ENCODE assay signal across 11 cellular contexts in the genomic region with DNA sequence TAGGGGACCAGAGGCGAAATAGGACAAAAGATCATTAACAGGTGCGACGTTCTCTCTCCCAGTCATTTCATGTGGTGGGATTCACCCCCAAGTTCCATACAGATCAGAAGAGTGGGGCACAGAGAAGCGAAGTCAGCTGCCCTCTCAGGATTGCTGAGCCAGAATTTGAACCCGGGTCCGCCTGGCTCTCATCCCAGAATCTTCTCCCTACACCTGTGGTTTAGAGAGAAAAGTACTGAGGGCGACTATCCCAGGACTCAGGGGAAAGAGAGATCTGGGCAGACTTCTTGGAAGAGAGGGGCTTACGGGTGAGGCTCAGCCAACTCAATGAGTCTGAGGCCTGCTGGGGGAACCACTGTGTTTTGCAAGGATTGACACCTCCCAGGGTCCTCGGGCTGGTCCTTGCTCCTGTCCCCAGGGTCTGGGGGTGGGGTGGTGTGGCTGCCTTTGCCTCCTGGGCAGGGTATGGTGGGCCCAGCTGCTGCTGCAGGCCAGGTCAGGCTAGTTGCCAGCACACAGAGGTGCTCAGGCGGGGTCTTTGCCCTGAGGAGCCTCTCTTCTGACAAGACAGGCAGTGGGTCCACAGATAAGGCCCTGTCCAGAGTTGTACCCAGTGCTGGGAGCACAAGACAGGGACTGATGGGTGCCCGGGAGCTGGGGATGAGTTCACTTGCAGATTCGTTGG. TPM values are rescaled to one million over a fixed set of nuclear protein-coding genes. Genes with fewer than 3 reads are reported as not detected.
DNase-seq lines count a peak whose midpoint lies in the region; ATAC-seq, FAIRE-seq and TF ChIP-seq lines count a peak whose summit lies in the region.
"Had no signal": no experiment of that assay in that cellular context is flagged by ENCODE, and none has a peak within 500 bp of the region (broad histone marks: within the 10 kb centered on the region; RNA-seq: fewer than 3 reads in every experiment).

No MANE protein-coding gene starts in this region.

- 74 to 82% (median 78%) methylated on average over 11 to 12 of the region's 12 CpGs for WGBS in adrenal gland, 4 donors
- 19% methylated on average over 7 of the region's 12 CpGs for WGBS in HepG2 (ENCODE audit: low lambda C conversion rate)
- 72% methylated on average over 11 of the region's 12 CpGs for WGBS in suprapubic skin

- DNase-seq in activated T-cell treated with anti-CD3 and anti-CD28 coated beads, Interleukin-2, amount 50 U/mL, for 4 hours = no peak
- DNase-seq in activated T-cell treated with anti-CD3 and anti-CD28 coated beads for 4 hours = no peak
- DNase-seq in adrenal gland = peak in 5 of 7 donors; percentile 9 to 52 (median 25)
- DNase-seq in HepG2 (ENCODE audit: low spot score) = no peak
- DNase-seq in suprapubic skin (ENCODE audit: low spot score in 2 of 2) = peak; percentile 60 to 80
- no peak for DNase-seq in Ammon's horn (ENCODE audit: low spot score)
- no peak for DNase-seq in ACHN

- peak overlapping the region; percentile 73 for H3K4me3 Mint-ChIP-seq in activated T-cell treated with anti-CD3 and anti-CD28 coated beads, Interleukin-2, amount 50 U/mL, for 4 hours

- intact Hi-C loops in adrenal gland (cut with DNase I) (no loop called here), HepG2 (cut with micrococcal nuclease; ENCODE audit: unreplicated experiment) (no loop called here)

- H3K4me3 ChIP-seq in adrenal gland (peak overlapping the region in 1 of 4 donors; percentile 62), HepG2 (replicated peaks in 1 of 3; ENCODE audit: insufficient read depth in 1 of 3, low read depth in 2 of 3, low read length in 3 of 3) (peak overlapping the region in 2 of 3 experiments; percentile 53 to 74; a peak in 2 of 6 replicates), suprapubic skin (peak overlapping the region; percentile 80)

- ATAC-seq in activated T-cell treated with anti-CD3 and anti-CD28 coated beads, Interleukin-2, amount 50 U/mL, for 4 hours = no peak
- ATAC-seq in HepG2 (no peak), GM21529 (IDR thresholded peaks at IDR 0.05; ENCODE audit: unreplicated experiment) (no peak)

- H3K36me3 ChIP-seq in adrenal gland (replicated peaks in 1 of 2) (no peaks in the 10 kb centered on the region), HepG2 (replicated peaks in 1 of 2; ENCODE audit: control insufficient read depth in 1 of 2, insufficient read depth in 2 of 2, low read length in 2 of 2) (no peaks in the 10 kb centered on the region), suprapubic skin (no peaks in the 10 kb centered on the region)

- POLR2A ChIA-PET in HepG2 (lab: Yijun Ruan, JAX) = no interaction called here

- FAIRE-seq in HepG2 (lab: Jason Lieb, UNC) = no peak
- FAIRE-seq: D721Med, TTC549 had no signal

- H4K20me1 ChIP-seq in HepG2 (ENCODE audit: insufficient read depth, low read length) = 0 out of 2 replicates have a peak, but pooled peaks cover 4% of the 10 kb centered on the region

- peak overlapping the region; percentile 75 for H3K4me2 ChIP-seq in HepG2 (ENCODE audit: low read depth, low read length)

- H2AFZ ChIP-seq in HepG2 (ENCODE audit: low read length) = no peak overlapping the region

- no peak for TF ChIP-seq POLR2A in adrenal gland (IDR thresholded peaks at IDR 0.05)
- no peak for TF ChIP-seq POLR2A in HepG2 (IDR thresholded peaks at IDR 0.05; ENCODE audit: insufficient read depth in 1 of 2, low read depth in 2 of 2, low read length in 2 of 2)
- no peak for TF ChIP-seq POLR2A in suprapubic skin (IDR thresholded peaks at IDR 0.05)

- CTCF ChIA-PET in HepG2 (lab: Yijun Ruan, JAX; ENCODE audit: low intra/inter-chr PET ratio, low total read pairs) = no interaction called here

- H3K4me1 ChIP-seq in adrenal gland (replicated peaks in 1 of 2) (peaks cover 11 to 29% of the 10 kb centered on the region in 2 donors), HepG2 (ENCODE audit: insufficient read depth, low read length) (peaks cover 44% of the 10 kb centered on the region), suprapubic skin (peaks cover 33% of the 10 kb centered on the region)

- TF ChIP-seq CTCF in adrenal gland (IDR thresholded peaks at IDR 0.05) = no peak
- TF ChIP-seq CTCF in HepG2 (CRISPR knock-in tag; IDR thresholded peaks at IDR 0.05) = no peak
- no peak for TF ChIP-seq CTCF in suprapubic skin (IDR thresholded peaks at IDR 0.05)

- no peak for TF ChIP-seq RAD21 in HepG2 (CRISPR knock-in tag; IDR thresholded peaks at IDR 0.05)

- H3K9me3 ChIP-seq in adrenal gland (replicated peaks in 1 of 3) (no peaks in the 10 kb centered on the region), HepG2 (ENCODE audit: low read length) (no peaks in the 10 kb centered on the region), suprapubic skin (no peaks in the 10 kb centered on the region)

- H3K4me1 Mint-ChIP-seq in activated T-cell treated with anti-CD3 and anti-CD28 coated beads, Interleukin-2, amount 50 U/mL, for 4 hours (ENCODE audit: low read depth) = peaks cover 16% of the 10 kb centered on the region

- H3K79me2 ChIP-seq in HepG2 (ENCODE audit: insufficient read depth, low read length) = no peaks in the 10 kb centered on the region

- BruUV-seq in HepG2 (replicated peaks; lab: Mats Ljungman, UMichigan) = no TSS peak

- no peak for TF ChIP-seq EP300 in HepG2 (IDR thresholded peaks at IDR 0.05; ENCODE audit: low read depth in 2 of 2, low read length in 2 of 2)
- TF ChIP-seq EP300 in HepG2 (CRISPR knock-in tag; IDR thresholded peaks at IDR 0.05; ENCODE audit: borderline replicate concordance) = no peak
- no peak for TF ChIP-seq EP300 in suprapubic skin (IDR thresholded peaks at IDR 0.05)

- no peaks in the 10 kb centered on the region for H3K36me3 Mint-ChIP-seq in activated T-cell treated with anti-CD3 and anti-CD28 coated beads, Interleukin-2, amount 50 U/mL, for 4 hours (ENCODE audit: insufficient read depth)

- H3K27me3 Mint-ChIP-seq in activated T-cell treated with anti-CD3 and anti-CD28 coated beads, Interleukin-2, amount 50 U/mL, for 4 hours (ENCODE audit: low read depth) = no peaks in the 10 kb centered on the region

- no peaks in the 10 kb centered on the region for H3K27me3 ChIP-seq in adrenal gland
- H3K27me3 ChIP-seq in HepG2 (ENCODE audit: control insufficient read depth in 1 of 2, insufficient read depth in 2 of 2, low read length in 2 of 2) = peaks cover 19 to 73% of the 10 kb centered on the region in 2 experiments
- H3K27me3 ChIP-seq in suprapubic skin = no peaks in the 10 kb centered on the region

- peak overlapping the region in 1 of 5 donors; percentile 5 for H3K27ac ChIP-seq in adrenal gland
- H3K27ac ChIP-seq in HepG2 (ENCODE audit: extremely low read length, insufficient read depth, low read length) = no peak overlapping the region
- H3K27ac ChIP-seq in suprapubic skin = no peak overlapping the region

- no peaks in the 10 kb centered on the region for H3K9me3 Mint-ChIP-seq in activated T-cell treated with anti-CD3 and anti-CD28 coated beads, Interleukin-2, amount 50 U/mL, for 4 hours

- in situ Hi-C loops in HepG2 (cut with HindIII; ENCODE audit: extremely low pct_ligation_motif_present, low pct_unique_long_range_greater_than_20kb) = no loop called here
- in situ Hi-C loops in ACHN (cut with HindIII; ENCODE audit: low pct_ligation_motif_present, low pct_unique_long_range_greater_than_20kb, low sequenced_read_pairs) = no loop called here

- H3K9ac ChIP-seq in HepG2 (ENCODE audit: insufficient read depth, low read depth, low read length) = no peak overlapping the region

RNA-seq across cellular contexts. Expression of a gene that starts 1.1 kb away (rescaled TPM):
- under 1 TPM; 0.29 to 0.68 (median 0.53) TPM for total RNA-seq in activated T-cell treated with anti-CD3 and anti-CD28 coated beads, Interleukin-2, amount 50 U/mL, for 4 hours
- total RNA-seq in adrenal gland = 10 to 100 TPM in 7 of 8 donors, 1 to 10 TPM in 1; 8.5 to 29.6 (median 21.3) TPM
- 10 to 100 TPM in 2 of 3 donors, 1 to 10 TPM in 1; 7.7 to 27.8 (median 12.3) TPM for polyA plus RNA-seq in adrenal gland
- 0.22 and 0.27 TPM in 2 replicates for total RNA-seq in HepG2 (2016; rRNA removed; fragmentation: Illumina TruSeq; extraction: Trizol)
- total RNA-seq in HepG2 (2016; cell fraction: cytosol; rRNA removed; fragmentation: Illumina TruSeq; extraction: Trizol; ENCODE audit: low read depth) = 0.09 TPM in 1 of 2 replicates, not detected in the other
- total RNA-seq in HepG2 (2016; cell fraction: insoluble cytoplasmic fraction; rRNA removed; fragmentation: Illumina TruSeq; extraction: Trizol) = 0.27 and 0.28 TPM in 2 replicates
- 0.28 and 0.34 TPM in 2 replicates for total RNA-seq in HepG2 (2016; cell fraction: membrane; rRNA removed; fragmentation: Illumina TruSeq; extraction: Trizol)
- 0.66 and 0.75 TPM in 2 replicates for total RNA-seq in HepG2 (2016; cell fraction: nucleus; rRNA removed; fragmentation: Illumina TruSeq; extraction: Trizol)
- 1.2 and 2.1 TPM in 2 replicates for polyA plus RNA-seq in HepG2 (2011; rRNA removed)
- 0.95 and 1.0 TPM in 2 replicates for polyA plus RNA-seq in HepG2 (2011; cell fraction: cytosol; rRNA removed)
- polyA plus RNA-seq in HepG2 (2011; cell fraction: nucleus; rRNA removed) = 3.7 and 6.7 TPM in 2 replicates
- 0.94 and 2.0 TPM in 2 replicates for polyA plus RNA-seq in HepG2 (2012)
- 0.19 and 0.23 TPM in 2 replicates for polyA plus RNA-seq in HepG2 (2016; cell fraction: cytosol; fragmentation: Illumina TruSeq; extraction: Trizol; ENCODE audit: low read depth)
- polyA plus RNA-seq in HepG2 (2016; cell fraction: insoluble cytoplasmic fraction; fragmentation: Illumina TruSeq; extraction: Trizol; ENCODE audit: low read depth) = 0.93 and 1.1 TPM in 2 replicates
- 0.37 and 0.48 TPM in 2 replicates for polyA plus RNA-seq in HepG2 (2016; cell fraction: membrane; fragmentation: Illumina TruSeq; extraction: Trizol; ENCODE audit: low read depth)
- 0.68 and 0.85 TPM in 2 replicates for polyA plus RNA-seq in HepG2 (2016; cell fraction: nucleus; fragmentation: Illumina TruSeq; extraction: Trizol; ENCODE audit: insufficient read depth, low read depth)
- polyA minus RNA-seq in HepG2 (2011; rRNA and poly(A)+ RNA removed; ENCODE audit: low replicate concordance) = 0.49 and 2.0 TPM in 2 replicates
- polyA minus RNA-seq in HepG2 (2011; cell fraction: cytosol; rRNA and poly(A)+ RNA removed) = 0.88 and 0.99 TPM in 2 replicates
- polyA minus RNA-seq in HepG2 (2011; cell fraction: nucleus; rRNA and poly(A)+ RNA removed) = 1.0 and 1.7 TPM in 2 replicates
- 1 to 10 TPM in 3 of 4 donors, under 1 TPM in 1; 0.87 to 2.0 (median 1.1) TPM for total RNA-seq in suprapubic skin

RNA-seq across cellular contexts. Expression of a gene that starts 33.7 kb away (rescaled TPM):
- total RNA-seq in activated T-cell treated with anti-CD3 and anti-CD28 coated beads, Interleukin-2, amount 50 U/mL, for 4 hours = not detected
- not detected for total RNA-seq in adrenal gland
- polyA plus RNA-seq in adrenal gland = not detected
- not detected in 2 replicates for total RNA-seq in HepG2 (2016; rRNA removed; fragmentation: Illumina TruSeq; extraction: Trizol)
- total RNA-seq in HepG2 (2016; cell fraction: cytosol; rRNA removed; fragmentation: Illumina TruSeq; extraction: Trizol; ENCODE audit: low read depth) = not detected in 2 replicates
- total RNA-seq in HepG2 (2016; cell fraction: insoluble cytoplasmic fraction; rRNA removed; fragmentation: Illumina TruSeq; extraction: Trizol) = not detected in 2 replicates
- total RNA-seq in HepG2 (2016; cell fraction: membrane; rRNA removed; fragmentation: Illumina TruSeq; extraction: Trizol) = not detected in 2 replicates
- not detected in 2 replicates for total RNA-seq in HepG2 (2016; cell fraction: nucleus; rRNA removed; fragmentation: Illumina TruSeq; extraction: Trizol)
- not detected in 2 replicates for polyA plus RNA-seq in HepG2 (2011; rRNA removed)
- not detected in 2 replicates for polyA plus RNA-seq in HepG2 (2011; cell fraction: cytosol; rRNA removed)
- not detected in 2 replicates for polyA plus RNA-seq in HepG2 (2011; cell fraction: nucleus; rRNA removed)
- polyA plus RNA-seq in HepG2 (2012) = not detected in 2 replicates
- not detected in 2 replicates for polyA plus RNA-seq in HepG2 (2016; cell fraction: cytosol; fragmentation: Illumina TruSeq; extraction: Trizol; ENCODE audit: low read depth)
- not detected in 2 replicates for polyA plus RNA-seq in HepG2 (2016; cell fraction: insoluble cytoplasmic fraction; fragmentation: Illumina TruSeq; extraction: Trizol; ENCODE audit: low read depth)
- not detected in 2 replicates for polyA plus RNA-seq in HepG2 (2016; cell fraction: membrane; fragmentation: Illumina TruSeq; extraction: Trizol; ENCODE audit: low read depth)
- polyA plus RNA-seq in HepG2 (2016; cell fraction: nucleus; fragmentation: Illumina TruSeq; extraction: Trizol; ENCODE audit: insufficient read depth, low read depth) = not detected in 2 replicates
- polyA minus RNA-seq in HepG2 (2011; rRNA and poly(A)+ RNA removed; ENCODE audit: low replicate concordance) = not detected in 2 replicates
- polyA minus RNA-seq in HepG2 (2011; cell fraction: cytosol; rRNA and poly(A)+ RNA removed) = not detected in 2 replicates
- polyA minus RNA-seq in HepG2 (2011; cell fraction: nucleus; rRNA and poly(A)+ RNA removed) = not detected in 2 replicates
- total RNA-seq in suprapubic skin = not detected
- total RNA-seq: LHCN-M2 had no signal

RNA-seq across cellular contexts. Expression of a gene that starts 34.7 kb away (rescaled TPM):
- not detected for total RNA-seq in activated T-cell treated with anti-CD3 and anti-CD28 coated beads, Interleukin-2, amount 50 U/mL, for 4 hours
- total RNA-seq in adrenal gland = under 1 TPM in 2 of 8 donors, not detected in 6; 0.50 to 0.92 TPM
- polyA plus RNA-seq in adrenal gland = 1 to 10 TPM in 1 of 3 donors, not detected in 2; 1.6 TPM
- not detected in 2 replicates for total RNA-seq in HepG2 (2016; rRNA removed; fragmentation: Illumina TruSeq; extraction: Trizol)
- not detected in 2 replicates for total RNA-seq in HepG2 (2016; cell fraction: cytosol; rRNA removed; fragmentation: Illumina TruSeq; extraction: Trizol; ENCODE audit: low read depth)
- not detected in 2 replicates for total RNA-seq in HepG2 (2016; cell fraction: insoluble cytoplasmic fraction; rRNA removed; fragmentation: Illumina TruSeq; extraction: Trizol)
- total RNA-seq in HepG2 (2016; cell fraction: membrane; rRNA removed; fragmentation: Illumina TruSeq; extraction: Trizol) = not detected in 2 replicates
- not detected in 2 replicates for total RNA-seq in HepG2 (2016; cell fraction: nucleus; rRNA removed; fragmentation: Illumina TruSeq; extraction: Trizol)
- not detected in 2 replicates for polyA plus RNA-seq in HepG2 (2011; rRNA removed)
- not detected in 2 replicates for polyA plus RNA-seq in HepG2 (2011; cell fraction: cytosol; rRNA removed)
- polyA plus RNA-seq in HepG2 (2011; cell fraction: nucleus; rRNA removed) = 1.9 TPM in 1 of 2 replicates, not detected in the other
- not detected in 2 replicates for polyA plus RNA-seq in HepG2 (2012)
- not detected in 2 replicates for polyA plus RNA-seq in HepG2 (2016; cell fraction: cytosol; fragmentation: Illumina TruSeq; extraction: Trizol; ENCODE audit: low read depth)
- not detected in 2 replicates for polyA plus RNA-seq in HepG2 (2016; cell fraction: insoluble cytoplasmic fraction; fragmentation: Illumina TruSeq; extraction: Trizol; ENCODE audit: low read depth)
- polyA plus RNA-seq in HepG2 (2016; cell fraction: membrane; fragmentation: Illumina TruSeq; extraction: Trizol; ENCODE audit: low read depth) = not detected in 2 replicates
- polyA plus RNA-seq in HepG2 (2016; cell fraction: nucleus; fragmentation: Illumina TruSeq; extraction: Trizol; ENCODE audit: insufficient read depth, low read depth) = not detected in 2 replicates
- polyA minus RNA-seq in HepG2 (2011; rRNA and poly(A)+ RNA removed; ENCODE audit: low replicate concordance) = not detected in 2 replicates
- not detected in 2 replicates for polyA minus RNA-seq in HepG2 (2011; cell fraction: cytosol; rRNA and poly(A)+ RNA removed)
- polyA minus RNA-seq in HepG2 (2011; cell fraction: nucleus; rRNA and poly(A)+ RNA removed) = not detected in 2 replicates
- total RNA-seq in suprapubic skin = 1 to 10 TPM in 1 of 4 donors, not detected in 3; 9.6 TPM

Comparison
In these comparisons a context has a peak if more than half of its experiments do, and no peak if none do; other contexts are left out.
1. DNase-seq: peak in adrenal gland (5 of 7) and suprapubic skin (2 of 2); none in activated T-cell treated with anti-CD3 and anti-CD28 coated beads, Interleukin-2, amount 50 U/mL, for 4 hours (single experiment), activated T-cell treated with anti-CD3 and anti-CD28 coated beads for 4 hours (single experiment), HepG2 (single experiment), Ammon's horn (single experiment) and ACHN (single experiment).